Comparison of ENCODE assay signal across 21 cellular contexts in genomic region chr17:19760781-19761180, GRCh38. TPM values are rescaled to one million over a fixed set of nuclear protein-coding genes. Genes with fewer than 3 reads are reported as not detected.
"Had no signal": no experiment of that assay in that cellular context is flagged by ENCODE, and none has a peak within 500 bp of the region (broad histone marks: within the 10 kb centered on the region; RNA-seq: fewer than 3 reads in every experiment).

No MANE protein-coding gene starts in this region.

- H3K9me3 Mint-ChIP-seq: activated naive CD8-positive, alpha-beta T cell treated with anti-CD3 and anti-CD28 coated beads for 36 hours; activated T-cell treated with anti-CD3 and anti-CD28 coated beads, Interleukin-2, amount 50 U/mL, for 4 hours; T-helper 1 cell treated with Interleukin-12 subunit alpha and Interleukin-12 subunit beta and Interleukin-4 antibody, amounts not matched to agents 30 μg/mL and 1 μg/mL, for 36 hours had no signal

- DNase-seq: activated CD4-positive, alpha-beta T cell treated with anti-CD3 and anti-CD28 coated beads for 48 hours; activated CD4-positive, alpha-beta T cell treated with anti-CD3 and anti-CD28 coated beads, Interleukin-2, amount 50 U/mL, for 4 hours; activated CD4-positive, CD25-positive, alpha-beta regulatory T cell treated with anti-CD3 and anti-CD28 coated beads, Interleukin-2, amount 50 U/mL, for 72 hours; activated CD8-positive, alpha-beta T cell treated with anti-CD3 and anti-CD28 coated beads, Interleukin-2, amount 10 ng/mL, durations not matched to agents 7 days and 5 days; activated effector memory CD4-positive, alpha-beta T cell treated with anti-CD3 and anti-CD28 coated beads, Interleukin-2, amount 50 U/mL, for 16 hours; activated naive CD4-positive, alpha-beta T cell treated with Interleukin-2 at 50 U/mL for 16 hours; activated naive CD8-positive, alpha-beta T cell treated with anti-CD3 and anti-CD28 coated beads for 36 hours; activated T-cell treated with anti-CD3 and anti-CD28 coated beads, Interleukin-2, amount 50 U/mL, for 4 hours; brain microvascular endothelial cell; MM.1S; NCI-H1105; NCI-H1436 treated with DMSO at 0.1 percent for 48 hours; NCI-H187 treated with DMSO at 0.1 percent for 48 hours; NCI-H2081 treated with DMSO at 0.1 percent for 48 hours; NCI-H446; PC-3; SHP77 treated with DMSO at 0.1 percent for 48 hours had no signal

- H3K36me3 Mint-ChIP-seq: activated naive CD8-positive, alpha-beta T cell treated with anti-CD3 and anti-CD28 coated beads for 36 hours had no signal

- H3K4me3 ChIP-seq: cardiac muscle cell had no signal

- H3K27ac Mint-ChIP-seq: activated CD8-positive, alpha-beta T cell treated with anti-CD3 and anti-CD28 coated beads, Interleukin-2, amount 10 ng/mL, durations not matched to agents 7 days and 5 days; activated naive CD8-positive, alpha-beta T cell treated with anti-CD3 and anti-CD28 coated beads for 36 hours; T-helper 1 cell treated with Interleukin-12 subunit alpha and Interleukin-12 subunit beta and Interleukin-4 antibody, amounts not matched to agents 30 μg/mL and 1 μg/mL, for 36 hours had no signal

- H3K4me3 Mint-ChIP-seq: activated CD8-positive, alpha-beta T cell treated with anti-CD3 and anti-CD28 coated beads, Interleukin-2, amount 10 ng/mL, durations not matched to agents 7 days and 5 days; activated naive CD8-positive, alpha-beta T cell treated with anti-CD3 and anti-CD28 coated beads for 36 hours; activated T-cell treated with anti-CD3 and anti-CD28 coated beads, Interleukin-2, amount 50 U/mL, for 4 hours; T-helper 1 cell treated with Interleukin-12 subunit alpha and Interleukin-12 subunit beta and Interleukin-4 antibody, amounts not matched to agents 30 μg/mL and 1 μg/mL, for 36 hours had no signal

- H3K27ac ChIP-seq: brain microvascular endothelial cell, cardiac muscle cell had no signal

- ATAC-seq: activated CD8-positive, alpha-beta T cell treated with anti-CD3 and anti-CD28 coated beads, Interleukin-2, amount 10 ng/mL, durations not matched to agents 7 days and 5 days; activated T-cell treated with anti-CD3 and anti-CD28 coated beads, Interleukin-2, amount 50 U/mL, for 4 hours; PC-3 had no signal

- H3K27me3 ChIP-seq: brain microvascular endothelial cell, cardiac muscle cell had no signal

RNA-seq across cellular contexts. Expression of gene ALDH3A1, which starts 12.7 kb away (rescaled TPM):
- total RNA-seq: activated CD8-positive, alpha-beta T cell treated with anti-CD3 and anti-CD28 coated beads, Interleukin-2, amount 10 ng/mL, durations not matched to agents 7 days and 5 days; activated T-cell treated with anti-CD3 and anti-CD28 coated beads, Interleukin-2, amount 50 U/mL, for 4 hours; cardiac muscle cell had no signal
- polyA plus RNA-seq: cardiac muscle cell had no signal

RNA-seq across cellular contexts. Expression of gene SLC47A2, which starts 44.4 kb away (rescaled TPM):
- total RNA-seq: activated CD8-positive, alpha-beta T cell treated with anti-CD3 and anti-CD28 coated beads, Interleukin-2, amount 10 ng/mL, durations not matched to agents 7 days and 5 days; activated naive CD8-positive, alpha-beta T cell treated with anti-CD3 and anti-CD28 coated beads for 36 hours; activated T-cell treated with anti-CD3 and anti-CD28 coated beads, Interleukin-2, amount 50 U/mL, for 4 hours; PC-3; SK-MEL-5 had no signal
- polyA plus RNA-seq: adipose tissue had no signal
